Comparison of ENCODE assay signal across 17 cellular contexts in genomic region chr1:39907532-39908453, GRCh38. TPM values are rescaled to one million over a fixed set of nuclear protein-coding genes. Genes with fewer than 3 reads are reported as not detected.
DNase-seq lines count a peak whose midpoint lies in the region; ATAC-seq and TF ChIP-seq lines count a peak whose summit lies in the region.
"Had no signal": no experiment of that assay in that cellular context is flagged by ENCODE, and none has a peak within 500 bp of the region (broad histone marks: within the 10 kb centered on the region; RNA-seq: fewer than 3 reads in every experiment).

No MANE protein-coding gene starts in this region.

- no peak overlapping the region for H2AFZ ChIP-seq in OCI-LY3 (ENCODE audit: low read depth, low read length)

- TF ChIP-seq CTCF in OCI-LY3 (IDR thresholded peaks at IDR 0.05; ENCODE audit: low read depth, low read length) (no peak), foreskin fibroblast (IDR thresholded peaks at IDR 0.05; ENCODE audit: low read depth, low read length) (no peak)

- H3K27ac ChIP-seq in OCI-LY3 (ENCODE audit: low read length), result peak overlapping the region; percentile 87
- H3K27ac ChIP-seq: A549 had no signal

- H3K4me3 Mint-ChIP-seq in naive B cell, result no peak overlapping the region
- H3K4me3 Mint-ChIP-seq in natural killer cell treated with Interleukin-12 subunit alpha and Interleukin-12 subunit beta and Interleukin-15 and Interleukin-18, amount 100 ng/mL, for 72 hours, result no peak overlapping the region

- peaks cover 16 to 61% (median 46%) of the 10 kb centered on the region in 3 donors for H3K27me3 Mint-ChIP-seq in naive B cell
- H3K27me3 Mint-ChIP-seq in natural killer cell treated with Interleukin-12 subunit alpha and Interleukin-12 subunit beta and Interleukin-15 and Interleukin-18, amount 100 ng/mL, for 72 hours, result peaks cover 34 to 38% of the 10 kb centered on the region in 2 donors

- peaks cover 4 to 8% (median 4%) of the 10 kb centered on the region in 3 donors for H3K4me1 Mint-ChIP-seq in naive B cell
- peaks cover 0 to 3% of the 10 kb centered on the region in 2 donors for H3K4me1 Mint-ChIP-seq in natural killer cell treated with Interleukin-12 subunit alpha and Interleukin-12 subunit beta and Interleukin-15 and Interleukin-18, amount 100 ng/mL, for 72 hours (ENCODE audit: low read depth in 2 of 2)
- H3K4me1 Mint-ChIP-seq: CD4-positive, alpha-beta memory T cell had no signal

- no peak overlapping the region for H3K4me3 ChIP-seq in OCI-LY3 (ENCODE audit: low read length)
- no peak overlapping the region for H3K4me3 ChIP-seq in foreskin fibroblast (ENCODE audit: low read depth in 1 of 2, low read length in 2 of 2)
- H3K4me3 ChIP-seq: A549 had no signal

- H3K27me3 ChIP-seq in OCI-LY3 (ENCODE audit: low read depth, low read length), result no peaks in the 10 kb centered on the region

- H3K36me3 Mint-ChIP-seq in naive B cell, result peaks cover 5 to 30% of the 10 kb centered on the region in 2 donors
- peaks cover 12% of the 10 kb centered on the region for H3K36me3 Mint-ChIP-seq in natural killer cell treated with Interleukin-12 subunit alpha and Interleukin-12 subunit beta and Interleukin-15 and Interleukin-18, amount 100 ng/mL, for 72 hours

- in situ Hi-C loops in KBM-7 (cut with MboI; ENCODE audit: low pct_unique_long_range_greater_than_20kb, low sequenced_read_pairs), result no loop called here

- no peaks in the 10 kb centered on the region for H3K79me2 ChIP-seq in OCI-LY3 (ENCODE audit: low read length)

- H4K20me1 ChIP-seq in OCI-LY3 (ENCODE audit: insufficient read depth, low read length), result no peaks in the 10 kb centered on the region

- H3K9me3 ChIP-seq in OCI-LY3 (ENCODE audit: insufficient read depth, low read length), result peaks cover 8% of the 10 kb centered on the region; the same call in 1 of the 2 replicates

- H3K36me3 ChIP-seq in OCI-LY3 (replicated peaks; ENCODE audit: low read depth, low read length), result peaks cover 4% of the 10 kb centered on the region

- H3K4me1 ChIP-seq in OCI-LY3 (ENCODE audit: low read length), result peaks cover 22% of the 10 kb centered on the region
- H3K4me1 ChIP-seq: A549 had no signal

- ATAC-seq in naive B cell (ENCODE audit: low read depth in 2 of 2) (peak; percentile 43 to 68), GM21381 (IDR thresholded peaks at IDR 0.05; ENCODE audit: unreplicated experiment) (no peak)
- no peak for ATAC-seq in natural killer cell treated with Interleukin-12 subunit alpha and Interleukin-12 subunit beta and Interleukin-15 and Interleukin-18, amount 100 ng/mL, for 72 hours
- ATAC-seq: A549 had no signal

- peak overlapping the region; percentile 7; the same call in 1 of the 2 replicates for H3K4me2 ChIP-seq in OCI-LY3 (ENCODE audit: low read length)
- H3K4me2 ChIP-seq: A549 had no signal

- DNase-seq in Ammon's horn (ENCODE audit: low spot score) (peak; percentile 40), KBM-7 (peak; percentile 53), naive B cell (peak; percentile 12), foreskin fibroblast (no peak)
- no peak for DNase-seq in natural killer cell treated with Interleukin-12 subunit alpha and Interleukin-12 subunit beta and Interleukin-15 and Interleukin-18, amount 100 ng/mL, for 72 hours (ENCODE audit: low spot score)
- DNase-seq: CD4-positive, alpha-beta memory T cell; DMS79 treated with DMSO at 0.1 percent for 48 hours; NCI-H1048; NCI-H1694; NCI-H2171; NCI-H446 treated with DMSO at 0.1 percent for 48 hours; NCI-H748 treated with DMSO at 0.1 percent for 48 hours; SHP77 treated with DMSO at 0.1 percent for 48 hours; SW 1271 had no signal

- peaks cover 2 to 28% (median 24%) of the 10 kb centered on the region in 7 donors for H3K9me3 Mint-ChIP-seq in naive B cell
- H3K9me3 Mint-ChIP-seq in natural killer cell treated with Interleukin-12 subunit alpha and Interleukin-12 subunit beta and Interleukin-15 and Interleukin-18, amount 100 ng/mL, for 72 hours, result no peaks in the 10 kb centered on the region

- H3K27ac Mint-ChIP-seq in naive B cell, result peak overlapping the region in 1 of 6 donors; percentile 27
- H3K27ac Mint-ChIP-seq in natural killer cell treated with Interleukin-12 subunit alpha and Interleukin-12 subunit beta and Interleukin-15 and Interleukin-18, amount 100 ng/mL, for 72 hours, result no peak overlapping the region
- H3K27ac Mint-ChIP-seq: CD4-positive, alpha-beta memory T cell had no signal

- no peak overlapping the region; the same call in 1 of the 2 replicates for H3K9ac ChIP-seq in OCI-LY3 (ENCODE audit: low read length)

RNA-seq across cellular contexts. Expression of gene MYCL, which starts 6.1 kb away (rescaled TPM):
- polyA plus RNA-seq in naive B cell (ENCODE audit: low read depth in 6 of 6), result under 1 TPM in 2 of 6 donors, not detected in 4; 0.12 to 0.36 TPM
- under 1 TPM; 0.33 to 0.36 TPM for total RNA-seq in natural killer cell treated with Interleukin-12 subunit alpha and Interleukin-12 subunit beta and Interleukin-15 and Interleukin-18, amount 100 ng/mL, for 72 hours
- polyA plus RNA-seq: CD4-positive, alpha-beta memory T cell had no signal

RNA-seq across cellular contexts. Expression of gene TRIT1, which starts 24.5 kb away (rescaled TPM):
- 10 to 100 TPM in 1 of 6 donors, 1 to 10 TPM in 5; 4.4 to 10.2 (median 6.9) TPM for polyA plus RNA-seq in naive B cell (ENCODE audit: low read depth in 6 of 6)
- total RNA-seq in natural killer cell treated with Interleukin-12 subunit alpha and Interleukin-12 subunit beta and Interleukin-15 and Interleukin-18, amount 100 ng/mL, for 72 hours, result 10 to 100 TPM; 17.8 to 34.3 TPM

RNA-seq across cellular contexts. Expression of gene MFSD2A, which starts 47.2 kb away (rescaled TPM):
- polyA plus RNA-seq in naive B cell (ENCODE audit: low read depth in 6 of 6), result under 1 TPM in 5 of 6 donors, not detected in 1; 0.43 to 0.79 (median 0.65) TPM
- total RNA-seq in natural killer cell treated with Interleukin-12 subunit alpha and Interleukin-12 subunit beta and Interleukin-15 and Interleukin-18, amount 100 ng/mL, for 72 hours, result 10 to 100 TPM; 41.4 to 62.7 TPM

Comparison
In these comparisons a context has a peak if more than half of its experiments do, and no peak if none do; other contexts are left out.
1. DNase-seq: peak in Ammon's horn (single experiment), KBM-7 (single experiment) and naive B cell (single experiment); none in natural killer cell treated with Interleukin-12 subunit alpha and Interleukin-12 subunit beta and Interleukin-15 and Interleukin-18, amount 100 ng/mL, for 72 hours (single experiment) and foreskin fibroblast (0 of 2).
2. ATAC-seq: peak in naive B cell (2 of 2); none in natural killer cell treated with Interleukin-12 subunit alpha and Interleukin-12 subunit beta and Interleukin-15 and Interleukin-18, amount 100 ng/mL, for 72 hours (0 of 2) and GM21381 (single experiment).